Comparison of ENCODE assay signal across 16 cellular contexts in the genomic region with DNA sequence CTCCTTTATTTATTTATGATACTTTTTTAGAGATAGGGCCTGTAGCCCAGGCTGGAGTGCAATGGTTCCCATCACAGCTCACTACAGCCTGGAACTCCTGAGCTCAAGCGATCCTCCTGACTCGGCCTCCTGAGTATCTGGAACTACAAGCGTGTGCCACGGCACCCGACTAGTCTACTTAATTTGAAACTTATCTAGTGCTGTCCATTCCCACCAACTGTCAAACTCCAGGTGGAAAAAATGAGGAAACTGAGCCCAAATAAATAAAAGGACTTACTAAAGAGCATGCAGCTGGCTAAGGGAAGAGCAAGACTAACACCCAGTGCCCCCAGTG. TPM values are rescaled to one million over a fixed set of nuclear protein-coding genes. Genes with fewer than 3 reads are reported as not detected.
DNase-seq lines count a peak whose midpoint lies in the region; ATAC-seq and TF ChIP-seq lines count a peak whose summit lies in the region.
"Had no signal": no experiment of that assay in that cellular context is flagged by ENCODE, and none has a peak within 500 bp of the region (broad histone marks: within the 10 kb centered on the region; RNA-seq: fewer than 3 reads in every experiment).

No MANE protein-coding gene starts in this region.

- no peak overlapping the region for H3K4me2 ChIP-seq in neural progenitor cell
- H3K4me2 ChIP-seq: KMS-11 had no signal

- H3K9me3 ChIP-seq in neural progenitor cell (ENCODE audit: low read depth), result no peaks in the 10 kb centered on the region
- H3K9me3 ChIP-seq in vagina, result no peaks in the 10 kb centered on the region
- H3K9me3 ChIP-seq: thyroid gland had no signal

- peaks cover 3% of the 10 kb centered on the region for H3K4me1 ChIP-seq in neural progenitor cell
- peaks cover 38% of the 10 kb centered on the region for H3K4me1 ChIP-seq in vagina

- no peaks in the 10 kb centered on the region for H3K36me3 ChIP-seq in neural progenitor cell
- no peaks in the 10 kb centered on the region for H3K36me3 ChIP-seq in vagina
- H3K36me3 ChIP-seq: brain microvascular endothelial cell, thyroid gland had no signal

- DNase-seq in Right ventricle myocardium inferior (ENCODE audit: missing footprints) (peak; percentile 55), Right ventricle myocardium superior (no peak), endothelial cell (ENCODE audit: low spot score) (no peak), neural progenitor cell (ENCODE audit: low spot score) (no peak), vagina (ENCODE audit: extremely low spot score in 2 of 2) (no peak), NCI-H146 (lab: John Stamatoyannopoulos, UW) (no peak)
- DNase-seq in activated T-cell treated with anti-CD3 and anti-CD28 coated beads, Interleukin-2, amount 50 U/mL, for 1 hour, result no peak
- DNase-seq: activated CD4-positive, alpha-beta T cell treated with anti-CD3 and anti-CD28 coated beads for 1 hour; brain microvascular endothelial cell; midbrain; NCI-H2081 treated with DMSO at 0.1 percent for 48 hours had no signal

- no peaks in the 10 kb centered on the region for H3F3A ChIP-seq in neural progenitor cell (ENCODE audit: low read depth)

- H3K27me3 ChIP-seq in neural progenitor cell (peaks cover 100% of the 10 kb centered on the region), vagina (no peaks in the 10 kb centered on the region)
- H3K27me3 ChIP-seq: thyroid gland had no signal

- peak overlapping the region; percentile 13 for H3K27ac Mint-ChIP-seq in endothelial cell (ENCODE audit: unreplicated experiment)
- H3K27ac Mint-ChIP-seq in neural progenitor cell, result no peak overlapping the region

- H3K27me3 Mint-ChIP-seq in endothelial cell (ENCODE audit: unreplicated experiment) (peaks cover 32% of the 10 kb centered on the region), neural progenitor cell (ENCODE audit: insufficient read depth, low read depth) (peaks cover 69% of the 10 kb centered on the region)

- no peaks in the 10 kb centered on the region for H3K9me3 Mint-ChIP-seq in endothelial cell (ENCODE audit: unreplicated experiment)
- no peaks in the 10 kb centered on the region for H3K9me3 Mint-ChIP-seq in neural progenitor cell

- no peak overlapping the region for H2AFZ ChIP-seq in neural progenitor cell (replicated peaks)

- H3K4me3 ChIP-seq in neural progenitor cell (no peak overlapping the region), vagina (no peak overlapping the region)

- H3K4me1 Mint-ChIP-seq in endothelial cell (ENCODE audit: unreplicated experiment) (peaks cover 21% of the 10 kb centered on the region), neural progenitor cell (peaks cover 16% of the 10 kb centered on the region)

- peaks cover 9% of the 10 kb centered on the region for H3K36me3 Mint-ChIP-seq in endothelial cell (ENCODE audit: low read depth, unreplicated experiment)
- H3K36me3 Mint-ChIP-seq in neural progenitor cell, result no peaks in the 10 kb centered on the region

- ATAC-seq in Right ventricle myocardium inferior (no peak), Right ventricle myocardium superior (ENCODE audit: poor library complexity) (no peak), GM18517 (IDR thresholded peaks at IDR 0.05; ENCODE audit: unreplicated experiment) (no peak)

- no peak for TF ChIP-seq POLR2A in vagina (IDR thresholded peaks at IDR 0.05)

- H3K4me3 Mint-ChIP-seq in endothelial cell (ENCODE audit: unreplicated experiment) (no peak overlapping the region), neural progenitor cell (peak overlapping the region; percentile 49)

- H3K27ac ChIP-seq in neural progenitor cell (no peak overlapping the region), vagina (peak overlapping the region; percentile 93)
- H3K27ac ChIP-seq: brain microvascular endothelial cell, KMS-11, SK-N-MC had no signal

- peaks cover 26% of the 10 kb centered on the region for H4K20me1 ChIP-seq in neural progenitor cell (ENCODE audit: low read depth)

- no peaks in the 10 kb centered on the region for H3K79me2 ChIP-seq in neural progenitor cell (ENCODE audit: low read depth)

- no peak for TF ChIP-seq CTCF in endothelial cell (IDR thresholded peaks at IDR 0.05; ENCODE audit: unreplicated experiment)
- no peak for TF ChIP-seq CTCF in neural progenitor cell (IDR thresholded peaks at IDR 0.05)
- TF ChIP-seq CTCF in vagina (IDR thresholded peaks at IDR 0.05), result no peak

- H3K9ac ChIP-seq in neural progenitor cell, result no peak overlapping the region
- H3K9ac ChIP-seq: KMS-11 had no signal

- intact Hi-C loops in Right ventricle myocardium inferior (cut with DNase I) (loop anchor here (2.0 to 10.0 kb wide), 2 partner anchors 27 to 235 kb away; no protein-coding TSS in a partner anchor), Right ventricle myocardium superior (cut with DNase I) (loop anchor here (10.0 kb wide), 1 partner anchor 195 kb away; no protein-coding TSS in a partner anchor), vagina (cut with DNase I) (no loop called here)

RNA-seq across cellular contexts. Expression of a gene that starts 1.5 kb away (rescaled TPM):
- 135 TPM for total RNA-seq in Right ventricle myocardium inferior
- total RNA-seq in Right ventricle myocardium superior, result 143 TPM
- total RNA-seq in endothelial cell (ENCODE audit: unreplicated experiment), result 15.5 TPM
- total RNA-seq in neural progenitor cell (ENCODE audit: low replicate concordance), result not detected in 2 replicates
- total RNA-seq in vagina, result 26.3 TPM

RNA-seq across cellular contexts. Expression of a gene that starts 22.5 kb away (rescaled TPM):
- total RNA-seq in Right ventricle myocardium inferior (0.14 TPM), Right ventricle myocardium superior (0.30 TPM), endothelial cell (ENCODE audit: unreplicated experiment) (not detected), neural progenitor cell (ENCODE audit: low replicate concordance) (not detected in 2 replicates), vagina (not detected)
- total RNA-seq: Daoy, thyroid gland had no signal

Comparison
In these comparisons a context has a peak if more than half of its experiments do, and no peak if none do; other contexts are left out.
1. RNA of a gene that starts 1.5 kb away (total RNA-seq): 143 TPM in Right ventricle myocardium superior (single experiment), 135 TPM in Right ventricle myocardium inferior (single experiment), 26.3 TPM in vagina (single experiment) and 15.5 TPM in endothelial cell (single experiment); not detected in neural progenitor cell; every median in the first group is over 10 times any median in the second.